Comparison of ENCODE assay signal across 15 cellular contexts in genomic region chr10:73967022-73967429, GRCh38. TPM values are rescaled to one million over a fixed set of nuclear protein-coding genes. Genes with fewer than 3 reads are reported as not detected.
A peak's percentile ranks its signal among the peaks of the same experiment; 100 is the strongest.
DNase-seq lines count a peak whose midpoint lies in the region; ATAC-seq, FAIRE-seq and TF ChIP-seq lines count a peak whose summit lies in the region.
"Had no signal": no experiment of that assay in that cellular context is flagged by ENCODE, and none has a peak within 500 bp of the region (broad histone marks: within the 10 kb centered on the region; RNA-seq: fewer than 3 reads in every experiment).

No MANE protein-coding gene starts in this region.

- H3K4me2 ChIP-seq in A549, result peak overlapping the region; percentile 73

- 75% methylated on average over 4 of the region's 4 CpGs for WGBS in A549 (ENCODE audit: missing lambda C conversion rate)
- whole genome bisulfite sequencing in esophagus muscularis mucosa, result 80% methylated on average over 3 of the region's 4 CpGs

- no peaks in the 10 kb centered on the region for H3K27me3 ChIP-seq in NT2/D1 (ENCODE audit: insufficient read depth, insufficient read length)
- H3K27me3 ChIP-seq in esophagus muscularis mucosa, result no peaks in the 10 kb centered on the region

- H3K36me3 Mint-ChIP-seq in osteocyte (ENCODE audit: unreplicated experiment), result no peaks in the 10 kb centered on the region
- no peaks in the 10 kb centered on the region for H3K36me3 Mint-ChIP-seq in activated T-cell treated with anti-CD3 and anti-CD28 coated beads, Interleukin-2, amount 50 U/mL, for 4 hours (ENCODE audit: insufficient read depth)
- no peaks in the 10 kb centered on the region for H3K36me3 Mint-ChIP-seq in activated naive CD4-positive, alpha-beta T cell treated with anti-CD3 and anti-CD28 coated beads, Interleukin-2, amount 10 ng/mL, durations not matched to agents 7 days and 5 days

- no peaks in the 10 kb centered on the region for H3K9me3 Mint-ChIP-seq in osteocyte (ENCODE audit: unreplicated experiment)
- no peaks in the 10 kb centered on the region for H3K9me3 Mint-ChIP-seq in activated T-cell treated with anti-CD3 and anti-CD28 coated beads, Interleukin-2, amount 50 U/mL, for 4 hours
- no peaks in the 10 kb centered on the region for H3K9me3 Mint-ChIP-seq in activated naive CD4-positive, alpha-beta T cell treated with anti-CD3 and anti-CD28 coated beads, Interleukin-2, amount 10 ng/mL, durations not matched to agents 7 days and 5 days
- H3K9me3 Mint-ChIP-seq: activated B cell treated with CpG ODN at 0.5 μM for 24 hours, IgD-negative memory B cell had no signal

- peak overlapping the region; percentile 91 to 94 for H3K27ac ChIP-seq in A549
- peak overlapping the region; percentile 84 to 92 (median 88) for H3K27ac ChIP-seq in esophagus muscularis mucosa (replicated peaks in 1 of 4)

- intact Hi-C loops in esophagus muscularis mucosa (cut with DNase I), result no loop called here

- no peaks in the 10 kb centered on the region for H3K36me3 ChIP-seq in NT2/D1 (ENCODE audit: insufficient read depth, insufficient read length, low read length)
- H3K36me3 ChIP-seq in esophagus muscularis mucosa, result no peaks in the 10 kb centered on the region

- H3K4me1 Mint-ChIP-seq in osteocyte (ENCODE audit: unreplicated experiment), result peaks cover 45% of the 10 kb centered on the region
- H3K4me1 Mint-ChIP-seq in activated T-cell treated with anti-CD3 and anti-CD28 coated beads, Interleukin-2, amount 50 U/mL, for 4 hours (ENCODE audit: low read depth), result peaks cover 8% of the 10 kb centered on the region
- no peaks in the 10 kb centered on the region for H3K4me1 Mint-ChIP-seq in activated naive CD4-positive, alpha-beta T cell treated with anti-CD3 and anti-CD28 coated beads, Interleukin-2, amount 10 ng/mL, durations not matched to agents 7 days and 5 days
- H3K4me1 Mint-ChIP-seq: activated B cell treated with CpG ODN at 0.5 μM for 24 hours had no signal

- H3K9ac ChIP-seq in NT2/D1 (ENCODE audit: insufficient read length, low read depth), result peak overlapping the region; percentile 42

- H3K4me1 ChIP-seq in A549, result peaks cover 35% of the 10 kb centered on the region
- H3K4me1 ChIP-seq in NT2/D1 (ENCODE audit: insufficient read depth, insufficient read length), result peaks cover 2% of the 10 kb centered on the region
- peaks cover 17 to 55% (median 43%) of the 10 kb centered on the region in 4 donors for H3K4me1 ChIP-seq in esophagus muscularis mucosa

- DNase-seq in A549 (ENCODE audit: low read depth in 1 of 2, low spot score in 1 of 2) (no peak), NT2/D1 (ENCODE audit: low read depth, low spot score) (peak; percentile 80), esophagus muscularis mucosa (ENCODE audit: extremely low spot score) (no peak), osteocyte (ENCODE audit: extremely low spot score, unreplicated experiment) (no peak)
- no peak for DNase-seq in activated T-cell treated with anti-CD3 and anti-CD28 coated beads, Interleukin-2, amount 50 U/mL, for 4 hours
- no peak for DNase-seq in activated naive CD4-positive, alpha-beta T cell treated with anti-CD3 and anti-CD28 coated beads, Interleukin-2, amount 10 ng/mL, durations not matched to agents 7 days and 5 days
- DNase-seq in stimulated activated CD4-positive, alpha-beta T cell treated with anti-CD3 and anti-CD28 coated beads, Interleukin-4, amount 100 ng/mL, for 24 hours, result no peak
- no peak for DNase-seq in activated naive CD4-positive, alpha-beta T cell treated with anti-CD3 and anti-CD28 coated beads, Interleukin-2, amount 50 U/mL, for 16 hours
- DNase-seq: activated B cell treated with CpG ODN at 0.5 μM for 24 hours; activated effector memory CD4-positive, alpha-beta T cell treated with anti-CD3 and anti-CD28 coated beads, Interleukin-2, amount 50 U/mL, for 16 hours; DND-41; hypothalamus; NCI-H2171 treated with DMSO at 0.1 percent for 48 hours had no signal

- CTCF ChIA-PET in A549 (lab: Yijun Ruan, JAX), result interaction anchor here (0.7 to 5.3 kb wide), 12 partner anchors 9 to 136 kb away, joined by 3 to 23 read pairs (median 6); no protein-coding TSS in a partner anchor
- CTCF ChIA-PET in activated naive CD4-positive, alpha-beta T cell treated with anti-CD3 and anti-CD28 coated beads, Interleukin-2, amount 10 ng/mL, durations not matched to agents 7 days and 5 days (lab: Charles Lee), result interaction anchor here (1.1 kb wide), 1 partner anchor 10 kb away, joined by 4 read pairs; no protein-coding TSS in a partner anchor

- H3K27me3 Mint-ChIP-seq in osteocyte (ENCODE audit: unreplicated experiment), result no peaks in the 10 kb centered on the region
- no peaks in the 10 kb centered on the region for H3K27me3 Mint-ChIP-seq in activated T-cell treated with anti-CD3 and anti-CD28 coated beads, Interleukin-2, amount 50 U/mL, for 4 hours (ENCODE audit: low read depth)
- peaks cover 18% of the 10 kb centered on the region for H3K27me3 Mint-ChIP-seq in activated naive CD4-positive, alpha-beta T cell treated with anti-CD3 and anti-CD28 coated beads, Interleukin-2, amount 10 ng/mL, durations not matched to agents 7 days and 5 days
- H3K27me3 Mint-ChIP-seq: activated B cell treated with CpG ODN at 0.5 μM for 24 hours had no signal

- TF ChIP-seq CTCF in A549 (IDR thresholded peaks at IDR 0.05) (no peak), esophagus muscularis mucosa (IDR thresholded peaks at IDR 0.05) (no peak), osteocyte (IDR thresholded peaks at IDR 0.05) (no peak)

- H3K27ac Mint-ChIP-seq in osteocyte (ENCODE audit: unreplicated experiment), result peak overlapping the region; percentile 97
- no peak overlapping the region for H3K27ac Mint-ChIP-seq in activated naive CD4-positive, alpha-beta T cell treated with anti-CD3 and anti-CD28 coated beads, Interleukin-2, amount 10 ng/mL, durations not matched to agents 7 days and 5 days
- H3K27ac Mint-ChIP-seq: activated B cell treated with CpG ODN at 0.5 μM for 24 hours had no signal

- H3K4me3 ChIP-seq in A549, result no peak overlapping the region
- peak overlapping the region; percentile 1 for H3K4me3 ChIP-seq in NT2/D1 (ENCODE audit: insufficient read length, low read depth)
- H3K4me3 ChIP-seq in esophagus muscularis mucosa, result no peak overlapping the region

- no peak for TF ChIP-seq EP300 in A549 (IDR thresholded peaks at IDR 0.05)
- TF ChIP-seq EP300 in esophagus muscularis mucosa (IDR thresholded peaks at IDR 0.05), result no peak

- ATAC-seq in A549, result no peak
- ATAC-seq in activated T-cell treated with anti-CD3 and anti-CD28 coated beads, Interleukin-2, amount 50 U/mL, for 4 hours, result no peak

- TF ChIP-seq POLR2A in A549 (IDR thresholded peaks at IDR 0.05; ENCODE audit: low read length), result no peak
- TF ChIP-seq POLR2A in esophagus muscularis mucosa (IDR thresholded peaks at IDR 0.05; ENCODE audit: low read depth), result no peak

- H3K9me3 ChIP-seq in A549, result no peaks in the 10 kb centered on the region
- no peaks in the 10 kb centered on the region for H3K9me3 ChIP-seq in NT2/D1 (ENCODE audit: insufficient read depth, low read length)
- no peaks in the 10 kb centered on the region for H3K9me3 ChIP-seq in esophagus muscularis mucosa

- FAIRE-seq in A549 (lab: Jason Lieb, UNC), result no peak
- FAIRE-seq: urothelium cell line had no signal

- TF ChIP-seq RAD21 in A549 (conservative IDR thresholded peaks at IDR 0.05 in 1 of 2, IDR thresholded peaks at IDR 0.05 in 1 of 2), result no peak

- POLR2A ChIA-PET in A549 (lab: Yijun Ruan, JAX), result no interaction called here

- no peak overlapping the region for H3K4me3 Mint-ChIP-seq in osteocyte (ENCODE audit: unreplicated experiment)
- H3K4me3 Mint-ChIP-seq in activated T-cell treated with anti-CD3 and anti-CD28 coated beads, Interleukin-2, amount 50 U/mL, for 4 hours, result no peak overlapping the region
- H3K4me3 Mint-ChIP-seq in activated naive CD4-positive, alpha-beta T cell treated with anti-CD3 and anti-CD28 coated beads, Interleukin-2, amount 10 ng/mL, durations not matched to agents 7 days and 5 days, result no peak overlapping the region
- H3K4me3 Mint-ChIP-seq: activated B cell treated with CpG ODN at 0.5 μM for 24 hours, IgD-negative memory B cell had no signal

TF ChIP-seq in A549, 52 proteins besides CTCF, POLR2A, EP300 and RAD21:
- TF ChIP-seq FOSL2 (IDR thresholded peaks at IDR 0.05) (no peak), FOSL2 (CRISPR knock-in tag; IDR thresholded peaks at IDR 0.05) (peak; percentile 43), EHF (CRISPR knock-in tag; IDR thresholded peaks at IDR 0.05) (0 out of 2 replicates have a peak, but pooled peaks have one; percentile 4), NPAS2 (CRISPR knock-in tag; IDR thresholded peaks at IDR 0.05; ENCODE audit: borderline replicate concordance) (no peak), ZC3H11A (IDR thresholded peaks at IDR 0.05) (0 out of 2 replicates have a peak, but pooled peaks have one; percentile 5)

RNA-seq across cellular contexts. Expression of gene VCL, which starts 30.9 kb away (rescaled TPM):
- polyA plus RNA-seq in A549 (2011; rRNA removed) (101 and 112 TPM in 2 replicates), A549 (2017; fragmentation: RNase III; extraction: RNeasy Plus Mini Kit Qiagen cat#74134 plus additional on column Dnase treatment) (111 to 119 TPM (median 112 TPM) in 3 replicates)
- 42.5 and 49.4 TPM in 2 replicates for polyA plus RNA-seq in A549 (2012; cell fraction: cytosol; rRNA removed)
- polyA plus RNA-seq in A549 (2012; cell fraction: nucleus; rRNA removed), result 139 and 188 TPM in 2 replicates
- 89.4 and 90.1 TPM in 2 replicates for polyA minus RNA-seq in A549 (2011; rRNA and poly(A)+ RNA removed)
- total RNA-seq in esophagus muscularis mucosa (100 to 1,000 TPM; 412 to 555 (median 448) TPM), osteocyte (338 and 340 TPM in 2 replicates)
- total RNA-seq in activated T-cell treated with anti-CD3 and anti-CD28 coated beads, Interleukin-2, amount 50 U/mL, for 4 hours, result 10 to 100 TPM; 12.4 to 16.3 (median 14.7) TPM

RNA-seq across cellular contexts. Expression of gene PLAU, which starts 56.1 kb away (rescaled TPM):
- polyA plus RNA-seq in A549 (2011; rRNA removed) (75.8 and 84.3 TPM in 2 replicates), A549 (2017; fragmentation: RNase III; extraction: RNeasy Plus Mini Kit Qiagen cat#74134 plus additional on column Dnase treatment) (82.6 to 88.3 TPM (median 87.2 TPM) in 3 replicates)
- 78.1 and 96.1 TPM in 2 replicates for polyA plus RNA-seq in A549 (2012; cell fraction: cytosol; rRNA removed)
- polyA plus RNA-seq in A549 (2012; cell fraction: nucleus; rRNA removed), result 128 and 152 TPM in 2 replicates
- 47.2 and 50.6 TPM in 2 replicates for polyA minus RNA-seq in A549 (2011; rRNA and poly(A)+ RNA removed)
- total RNA-seq in esophagus muscularis mucosa (10 to 100 TPM in 1 of 4 donors, 1 to 10 TPM in 3; 4.2 to 38.3 (median 6.9) TPM), osteocyte (112 and 118 TPM in 2 replicates)
- 1 to 10 TPM in 1 of 3 donors, under 1 TPM in 2; 0.82 to 1.1 (median 0.84) TPM for total RNA-seq in activated T-cell treated with anti-CD3 and anti-CD28 coated beads, Interleukin-2, amount 50 U/mL, for 4 hours
- total RNA-seq: activated B cell treated with CpG ODN at 0.5 μM for 24 hours had no signal
- polyA plus RNA-seq: IgD-negative memory B cell had no signal

Comparison
In these comparisons a context has a peak if more than half of its experiments do, and no peak if none do; other contexts are left out.
1. RNA of gene VCL, which starts 30.9 kb away (total RNA-seq): 412 to 555 TPM in esophagus muscularis mucosa and 338 to 340 TPM in osteocyte; 12.4 to 16.3 TPM in activated T-cell treated with anti-CD3 and anti-CD28 coated beads, Interleukin-2, amount 50 U/mL, for 4 hours; every median in the first group is over 10 times any median in the second.